ENCODE assay signal across 1 cellular context in the genomic region with DNA sequence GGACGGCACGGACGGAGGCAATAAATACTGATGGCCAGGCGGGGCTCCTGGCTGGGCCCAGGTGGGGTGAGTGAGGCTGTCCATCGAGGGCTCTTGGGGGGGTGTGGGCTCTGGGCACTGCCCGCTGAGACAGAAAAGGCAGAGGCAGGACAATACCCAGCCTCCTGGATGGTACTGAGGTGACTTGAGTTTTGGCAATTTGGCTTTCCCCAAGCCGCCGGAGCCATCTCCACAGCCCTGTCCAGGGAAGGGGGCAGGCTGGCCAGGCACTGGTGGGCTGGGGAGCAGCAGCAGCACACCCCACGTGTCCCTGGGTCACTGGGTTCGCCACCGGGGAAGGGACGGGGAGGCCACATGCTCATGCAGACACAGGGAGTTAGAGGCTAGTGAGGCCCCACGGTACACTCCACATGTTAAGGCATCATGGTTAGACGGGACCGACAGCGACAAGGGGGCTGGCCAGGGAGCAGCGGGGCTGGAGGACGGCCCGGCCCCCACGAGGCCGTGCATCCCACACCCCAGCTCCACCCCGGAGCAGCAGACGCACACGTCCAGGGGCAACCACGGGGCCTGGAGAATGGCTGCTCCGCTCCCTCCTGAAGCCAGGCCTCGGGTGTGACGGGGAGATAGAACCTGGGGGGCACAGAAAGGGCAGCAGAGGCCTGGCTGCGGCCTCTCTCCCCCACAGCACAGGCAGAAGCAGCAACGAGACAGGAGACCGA.
A peak's percentile ranks its signal among the peaks of the same experiment; 100 is the strongest.
TF ChIP-seq lines count a peak whose summit lies in the region.

No MANE protein-coding gene starts in this region.

TF ChIP-seq in K562, 482 proteins besides CTCF, POLR2A, EP300 and RAD21 (continued from another document and continues in another):
- TF ChIP-seq, protein P1, sequence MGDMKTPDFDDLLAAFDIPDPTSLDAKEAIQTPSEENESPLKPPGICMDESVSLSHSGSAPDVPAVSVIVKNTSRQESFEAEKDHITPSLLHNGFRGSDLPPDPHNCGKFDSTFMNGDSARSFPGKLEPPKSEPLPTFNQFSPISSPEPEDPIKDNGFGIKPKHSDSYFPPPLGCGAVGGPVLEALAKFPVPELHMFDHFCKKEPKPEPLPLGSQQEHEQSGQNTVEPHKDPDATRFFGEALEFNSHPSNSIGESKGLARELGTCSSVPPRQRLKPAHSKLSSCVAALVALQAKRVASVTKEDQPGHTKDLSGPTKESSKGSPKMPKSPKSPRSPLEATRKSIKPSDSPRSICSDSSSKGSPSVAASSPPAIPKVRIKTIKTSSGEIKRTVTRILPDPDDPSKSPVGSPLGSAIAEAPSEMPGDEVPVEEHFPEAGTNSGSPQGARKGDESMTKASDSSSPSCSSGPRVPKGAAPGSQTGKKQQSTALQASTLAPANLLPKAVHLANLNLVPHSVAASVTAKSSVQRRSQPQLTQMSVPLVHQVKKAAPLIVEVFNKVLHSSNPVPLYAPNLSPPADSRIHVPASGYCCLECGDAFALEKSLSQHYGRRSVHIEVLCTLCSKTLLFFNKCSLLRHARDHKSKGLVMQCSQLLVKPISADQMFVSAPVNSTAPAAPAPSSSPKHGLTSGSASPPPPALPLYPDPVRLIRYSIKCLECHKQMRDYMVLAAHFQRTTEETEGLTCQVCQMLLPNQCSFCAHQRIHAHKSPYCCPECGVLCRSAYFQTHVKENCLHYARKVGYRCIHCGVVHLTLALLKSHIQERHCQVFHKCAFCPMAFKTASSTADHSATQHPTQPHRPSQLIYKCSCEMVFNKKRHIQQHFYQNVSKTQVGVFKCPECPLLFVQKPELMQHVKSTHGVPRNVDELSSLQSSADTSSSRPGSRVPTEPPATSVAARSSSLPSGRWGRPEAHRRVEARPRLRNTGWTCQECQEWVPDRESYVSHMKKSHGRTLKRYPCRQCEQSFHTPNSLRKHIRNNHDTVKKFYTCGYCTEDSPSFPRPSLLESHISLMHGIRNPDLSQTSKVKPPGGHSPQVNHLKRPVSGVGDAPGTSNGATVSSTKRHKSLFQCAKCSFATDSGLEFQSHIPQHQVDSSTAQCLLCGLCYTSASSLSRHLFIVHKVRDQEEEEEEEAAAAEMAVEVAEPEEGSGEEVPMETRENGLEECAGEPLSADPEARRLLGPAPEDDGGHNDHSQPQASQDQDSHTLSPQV (IDR thresholded peaks at IDR 0.05) = peak; percentile 39; the same call in 1 of the 2 replicates
- TF ChIP-seq ZNF212 (CRISPR knock-in tag; IDR thresholded peaks at IDR 0.05) (peak; percentile 54; the same call in 1 of the 2 replicates), HDGF (IDR thresholded peaks at IDR 0.05) (peak; percentile 45; the same call in 1 of the 2 replicates), SPI1 (IDR thresholded peaks at IDR 0.05; ENCODE audit: borderline replicate concordance, low read depth, low read length) (no peak), TOE1 (IDR thresholded peaks at IDR 0.05; ENCODE audit: borderline replicate concordance) (0 out of 2 replicates have a peak, but pooled peaks have one; percentile 22), TOE1 (CRISPR knock-in tag; IDR thresholded peaks at IDR 0.05; ENCODE audit: borderline replicate concordance, low read depth) (no peak), GATA2 (CRISPR knock-in tag; IDR thresholded peaks at IDR 0.05) (peak; percentile 51; the same call in 1 of the 2 replicates), SAFB (IDR thresholded peaks at IDR 0.05; ENCODE audit: borderline replicate concordance, low read depth, low read length) (0 out of 2 replicates have a peak, but pooled peaks have one; percentile 25), TARDBP (IDR thresholded peaks at IDR 0.05) (no peak), YBX1 (IDR thresholded peaks at IDR 0.05) (no peak), NR3C1 (CRISPR knock-in tag; IDR thresholded peaks at IDR 0.05) (0 out of 2 replicates have a peak, but pooled peaks have one; percentile 10), FOXM1 (IDR thresholded peaks at IDR 0.05; ENCODE audit: low read depth) (no peak), FOXM1 (CRISPR knock-in tag; IDR thresholded peaks at IDR 0.05; ENCODE audit: low read depth) (0 out of 2 replicates have a peak, but pooled peaks have one; percentile 14), SUPT5H (IDR thresholded peaks at IDR 0.05) (peak; percentile 54), NCOR1 (IDR thresholded peaks at IDR 0.05) (peak; percentile 53; the same call in 1 of the 2 replicates), ETV5 (CRISPR knock-in tag; IDR thresholded peaks at IDR 0.05; ENCODE audit: low read depth) (0 out of 2 replicates have a peak, but pooled peaks have one; percentile 13), TRIM24 (IDR thresholded peaks at IDR 0.05) (peak in 1 of 2 experiments; percentile 40; a peak in 1 of 4 replicates), CCNT2 (IDR thresholded peaks at IDR 0.05; ENCODE audit: borderline replicate concordance, extremely low read depth, insufficient read length, low read depth, low read length) (peak; percentile 74), WHSC1 (IDR thresholded peaks at IDR 0.05; ENCODE audit: low read length) (no peak), SRSF1 (IDR thresholded peaks at IDR 0.05; ENCODE audit: low read depth, low read length) (0 out of 2 replicates have a peak, but pooled peaks have one; percentile 41), ILF3 (IDR thresholded peaks at IDR 0.05; ENCODE audit: borderline replicate concordance) (peak; percentile 7; the same call in 1 of the 2 replicates), KLF6 (CRISPR knock-in tag; IDR thresholded peaks at IDR 0.05; ENCODE audit: borderline replicate concordance) (0 out of 2 replicates have a peak, but pooled peaks have one; percentile 64), FOSL1 (tag; conservative IDR thresholded peaks at IDR 0.05) (0 out of 2 replicates have a peak, but pooled peaks have one; percentile 33), NRF1 (conservative IDR thresholded peaks at IDR 0.05 in 1 of 2, IDR thresholded peaks at IDR 0.05 in 1 of 2) (0 out of 4 replicates have a peak, but pooled peaks of 1 of the 2 experiments have one; percentile 2), CTBP1 (IDR thresholded peaks at IDR 0.05; ENCODE audit: borderline replicate concordance) (peak; percentile 15; the same call in 1 of the 2 replicates), BRCA1 (IDR thresholded peaks at IDR 0.05) (no peak), BRCA1 (CRISPR knock-in tag; IDR thresholded peaks at IDR 0.05) (0 out of 2 replicates have a peak, but pooled peaks have one; percentile 38)
- TF ChIP-seq, protein P2, sequence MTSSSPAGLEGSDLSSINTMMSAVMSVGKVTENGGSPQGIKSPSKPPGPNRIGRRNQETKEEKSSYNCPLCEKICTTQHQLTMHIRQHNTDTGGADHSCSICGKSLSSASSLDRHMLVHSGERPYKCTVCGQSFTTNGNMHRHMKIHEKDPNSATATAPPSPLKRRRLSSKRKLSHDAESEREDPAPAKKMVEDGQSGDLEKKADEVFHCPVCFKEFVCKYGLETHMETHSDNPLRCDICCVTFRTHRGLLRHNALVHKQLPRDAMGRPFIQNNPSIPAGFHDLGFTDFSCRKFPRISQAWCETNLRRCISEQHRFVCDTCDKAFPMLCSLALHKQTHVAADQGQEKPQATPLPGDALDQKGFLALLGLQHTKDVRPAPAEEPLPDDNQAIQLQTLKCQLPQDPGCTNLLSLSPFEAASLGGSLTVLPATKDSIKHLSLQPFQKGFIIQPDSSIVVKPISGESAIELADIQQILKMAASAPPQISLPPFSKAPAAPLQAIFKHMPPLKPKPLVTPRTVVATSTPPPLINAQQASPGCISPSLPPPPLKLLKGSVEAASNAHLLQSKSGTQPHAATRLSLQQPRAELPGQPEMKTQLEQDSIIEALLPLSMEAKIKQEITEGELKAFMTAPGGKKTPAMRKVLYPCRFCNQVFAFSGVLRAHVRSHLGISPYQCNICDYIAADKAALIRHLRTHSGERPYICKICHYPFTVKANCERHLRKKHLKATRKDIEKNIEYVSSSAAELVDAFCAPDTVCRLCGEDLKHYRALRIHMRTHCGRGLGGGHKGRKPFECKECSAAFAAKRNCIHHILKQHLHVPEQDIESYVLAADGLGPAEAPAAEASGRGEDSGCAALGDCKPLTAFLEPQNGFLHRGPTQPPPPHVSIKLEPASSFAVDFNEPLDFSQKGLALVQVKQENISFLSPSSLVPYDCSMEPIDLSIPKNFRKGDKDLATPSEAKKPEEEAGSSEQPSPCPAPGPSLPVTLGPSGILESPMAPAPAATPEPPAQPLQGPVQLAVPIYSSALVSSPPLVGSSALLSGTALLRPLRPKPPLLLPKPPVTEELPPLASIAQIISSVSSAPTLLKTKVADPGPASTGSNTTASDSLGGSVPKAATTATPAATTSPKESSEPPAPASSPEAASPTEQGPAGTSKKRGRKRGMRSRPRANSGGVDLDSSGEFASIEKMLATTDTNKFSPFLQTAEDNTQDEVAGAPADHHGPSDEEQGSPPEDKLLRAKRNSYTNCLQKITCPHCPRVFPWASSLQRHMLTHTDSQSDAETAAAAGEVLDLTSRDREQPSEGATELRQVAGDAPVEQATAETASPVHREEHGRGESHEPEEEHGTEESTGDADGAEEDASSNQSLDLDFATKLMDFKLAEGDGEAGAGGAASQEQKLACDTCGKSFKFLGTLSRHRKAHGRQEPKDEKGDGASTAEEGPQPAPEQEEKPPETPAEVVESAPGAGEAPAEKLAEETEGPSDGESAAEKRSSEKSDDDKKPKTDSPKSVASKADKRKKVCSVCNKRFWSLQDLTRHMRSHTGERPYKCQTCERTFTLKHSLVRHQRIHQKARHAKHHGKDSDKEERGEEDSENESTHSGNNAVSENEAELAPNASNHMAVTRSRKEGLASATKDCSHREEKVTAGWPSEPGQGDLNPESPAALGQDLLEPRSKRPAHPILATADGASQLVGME (CRISPR knock-in tag; IDR thresholded peaks at IDR 0.05) = no peak
- TF ChIP-seq, protein P3, sequence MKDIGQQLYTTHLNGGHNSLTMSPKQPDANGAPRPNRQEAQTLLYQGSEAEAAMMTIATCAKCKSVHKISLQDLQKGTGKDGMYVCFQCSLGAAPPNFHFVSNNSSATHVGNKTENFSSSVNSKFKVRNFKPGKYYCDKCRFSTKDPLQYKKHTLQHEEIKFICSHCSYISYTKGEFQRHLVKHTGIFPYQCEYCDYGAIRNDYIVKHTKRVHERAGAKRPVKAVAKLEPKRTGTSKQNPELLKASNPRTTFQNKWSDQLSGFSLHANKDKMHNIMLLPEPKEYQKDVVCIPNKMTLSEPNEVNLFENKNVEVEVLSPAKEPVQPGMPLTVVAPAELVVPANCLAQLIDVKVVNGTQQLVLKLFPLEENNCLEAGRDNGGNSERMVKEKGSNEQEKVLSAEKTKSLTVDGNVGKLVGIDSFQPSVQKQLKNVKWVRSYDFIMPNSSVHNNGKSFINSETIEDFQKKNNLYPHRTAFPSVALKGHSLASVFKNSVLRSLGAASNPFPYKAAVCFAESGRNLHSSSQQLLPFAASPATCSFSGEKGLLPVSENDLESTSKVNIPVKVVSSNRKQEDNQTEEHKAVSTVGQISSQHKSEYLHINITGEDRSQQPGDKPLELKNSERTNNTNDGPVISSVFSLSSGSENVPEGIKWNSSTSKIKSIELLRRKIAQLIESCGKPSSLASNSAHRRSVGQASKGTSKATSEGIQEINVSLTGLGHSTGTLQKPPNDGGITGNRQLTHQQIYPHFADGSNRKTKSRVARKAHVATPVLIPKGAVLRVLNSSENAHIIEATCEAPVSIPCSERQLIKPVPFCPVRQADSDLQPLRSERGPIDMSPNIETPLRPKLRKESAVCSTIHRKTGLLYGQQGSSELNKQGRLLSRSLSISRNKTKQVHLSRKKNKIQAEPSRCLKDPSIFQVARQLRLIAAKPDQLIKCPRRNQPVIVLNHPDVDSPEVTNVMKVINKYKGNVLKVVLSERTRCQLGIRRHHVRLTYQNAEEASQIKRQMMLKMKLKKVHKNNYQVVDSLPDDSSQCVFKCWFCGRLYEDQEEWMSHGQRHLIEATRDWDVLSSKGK (CRISPR knock-in tag; IDR thresholded peaks at IDR 0.05) = no peak
- TF ChIP-seq, protein P4, sequence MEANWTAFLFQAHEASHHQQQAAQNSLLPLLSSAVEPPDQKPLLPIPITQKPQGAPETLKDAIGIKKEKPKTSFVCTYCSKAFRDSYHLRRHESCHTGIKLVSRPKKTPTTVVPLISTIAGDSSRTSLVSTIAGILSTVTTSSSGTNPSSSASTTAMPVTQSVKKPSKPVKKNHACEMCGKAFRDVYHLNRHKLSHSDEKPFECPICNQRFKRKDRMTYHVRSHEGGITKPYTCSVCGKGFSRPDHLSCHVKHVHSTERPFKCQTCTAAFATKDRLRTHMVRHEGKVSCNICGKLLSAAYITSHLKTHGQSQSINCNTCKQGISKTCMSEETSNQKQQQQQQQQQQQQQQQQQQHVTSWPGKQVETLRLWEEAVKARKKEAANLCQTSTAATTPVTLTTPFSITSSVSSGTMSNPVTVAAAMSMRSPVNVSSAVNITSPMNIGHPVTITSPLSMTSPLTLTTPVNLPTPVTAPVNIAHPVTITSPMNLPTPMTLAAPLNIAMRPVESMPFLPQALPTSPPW (CRISPR knock-in tag; IDR thresholded peaks at IDR 0.05) = no peak
- TF ChIP-seq, protein P5, sequence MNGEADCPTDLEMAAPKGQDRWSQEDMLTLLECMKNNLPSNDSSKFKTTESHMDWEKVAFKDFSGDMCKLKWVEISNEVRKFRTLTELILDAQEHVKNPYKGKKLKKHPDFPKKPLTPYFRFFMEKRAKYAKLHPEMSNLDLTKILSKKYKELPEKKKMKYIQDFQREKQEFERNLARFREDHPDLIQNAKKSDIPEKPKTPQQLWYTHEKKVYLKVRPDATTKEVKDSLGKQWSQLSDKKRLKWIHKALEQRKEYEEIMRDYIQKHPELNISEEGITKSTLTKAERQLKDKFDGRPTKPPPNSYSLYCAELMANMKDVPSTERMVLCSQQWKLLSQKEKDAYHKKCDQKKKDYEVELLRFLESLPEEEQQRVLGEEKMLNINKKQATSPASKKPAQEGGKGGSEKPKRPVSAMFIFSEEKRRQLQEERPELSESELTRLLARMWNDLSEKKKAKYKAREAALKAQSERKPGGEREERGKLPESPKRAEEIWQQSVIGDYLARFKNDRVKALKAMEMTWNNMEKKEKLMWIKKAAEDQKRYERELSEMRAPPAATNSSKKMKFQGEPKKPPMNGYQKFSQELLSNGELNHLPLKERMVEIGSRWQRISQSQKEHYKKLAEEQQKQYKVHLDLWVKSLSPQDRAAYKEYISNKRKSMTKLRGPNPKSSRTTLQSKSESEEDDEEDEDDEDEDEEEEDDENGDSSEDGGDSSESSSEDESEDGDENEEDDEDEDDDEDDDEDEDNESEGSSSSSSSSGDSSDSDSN (IDR thresholded peaks at IDR 0.05; ENCODE audit: borderline replicate concordance in 1 of 2, low read depth in 2 of 2, low read length in 2 of 2) = peak in 1 of 2 experiments; percentile 73; a peak in 1 of 4 replicates
- TF ChIP-seq, protein P6, sequence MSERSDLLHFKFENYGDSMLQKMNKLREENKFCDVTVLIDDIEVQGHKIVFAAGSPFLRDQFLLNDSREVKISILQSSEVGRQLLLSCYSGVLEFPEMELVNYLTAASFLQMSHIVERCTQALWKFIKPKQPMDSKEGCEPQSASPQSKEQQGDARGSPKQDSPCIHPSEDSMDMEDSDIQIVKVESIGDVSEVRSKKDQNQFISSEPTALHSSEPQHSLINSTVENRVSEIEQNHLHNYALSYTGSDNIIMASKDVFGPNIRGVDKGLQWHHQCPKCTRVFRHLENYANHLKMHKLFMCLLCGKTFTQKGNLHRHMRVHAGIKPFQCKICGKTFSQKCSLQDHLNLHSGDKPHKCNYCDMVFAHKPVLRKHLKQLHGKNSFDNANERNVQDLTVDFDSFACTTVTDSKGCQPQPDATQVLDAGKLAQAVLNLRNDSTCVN (CRISPR knock-in tag; IDR thresholded peaks at IDR 0.05) = no peak; the same call in 1 of the 2 replicates
- TF ChIP-seq, protein P7, sequence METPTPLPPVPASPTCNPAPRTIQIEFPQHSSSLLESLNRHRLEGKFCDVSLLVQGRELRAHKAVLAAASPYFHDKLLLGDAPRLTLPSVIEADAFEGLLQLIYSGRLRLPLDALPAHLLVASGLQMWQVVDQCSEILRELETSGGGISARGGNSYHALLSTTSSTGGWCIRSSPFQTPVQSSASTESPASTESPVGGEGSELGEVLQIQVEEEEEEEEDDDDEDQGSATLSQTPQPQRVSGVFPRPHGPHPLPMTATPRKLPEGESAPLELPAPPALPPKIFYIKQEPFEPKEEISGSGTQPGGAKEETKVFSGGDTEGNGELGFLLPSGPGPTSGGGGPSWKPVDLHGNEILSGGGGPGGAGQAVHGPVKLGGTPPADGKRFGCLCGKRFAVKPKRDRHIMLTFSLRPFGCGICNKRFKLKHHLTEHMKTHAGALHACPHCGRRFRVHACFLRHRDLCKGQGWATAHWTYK (CRISPR knock-in tag; IDR thresholded peaks at IDR 0.05) = peak; percentile 76; the same call in 1 of the 2 replicates
